In genomic region chr9:105216440-105217178, GRCh38 we compare ENCODE assay signal across 13 cellular contexts. TPM values are rescaled to one million over a fixed set of nuclear protein-coding genes. Genes with fewer than 3 reads are reported as not detected.
DNase-seq lines count a peak whose midpoint lies in the region; ATAC-seq, FAIRE-seq and TF ChIP-seq lines count a peak whose summit lies in the region.
"Had no signal": no experiment of that assay in that cellular context is flagged by ENCODE, and none has a peak within 500 bp of the region (broad histone marks: within the 10 kb centered on the region; RNA-seq: fewer than 3 reads in every experiment).

No MANE protein-coding gene starts in this region.

- FAIRE-seq in HepG2 (lab: Jason Lieb, UNC) = peak; percentile 26
- FAIRE-seq: frontal cortex had no signal

- peaks cover 4% of the 10 kb centered on the region for H3K27me3 Mint-ChIP-seq in brain
- H3K27me3 Mint-ChIP-seq: activated naive CD4-positive, alpha-beta T cell treated with anti-CD3 and anti-CD28 coated beads, Interleukin-2, amount 50 U/mL, for 24 hours had no signal

- no peak for TF ChIP-seq CTCF in heart left ventricle (IDR thresholded peaks at IDR 0.05)
- no peak for TF ChIP-seq CTCF in brain (conservative IDR thresholded peaks at IDR 0.05)
- TF ChIP-seq CTCF in HepG2 (CRISPR knock-in tag; IDR thresholded peaks at IDR 0.05) = no peak
- TF ChIP-seq CTCF in testis (IDR thresholded peaks at IDR 0.05) = no peak

- H3K4me3 ChIP-seq in heart left ventricle (no peak overlapping the region), HepG2 (replicated peaks in 1 of 3; ENCODE audit: insufficient read depth in 1 of 3, low read depth in 2 of 3, low read length in 3 of 3) (peak overlapping the region in 1 of 3 experiments; percentile 41; a peak in 2 of 6 replicates), testis (no peak overlapping the region)
- H3K4me3 ChIP-seq: uterus had no signal

- H2AFZ ChIP-seq in HepG2 (ENCODE audit: low read length) = peak overlapping the region; percentile 69

- WGBS in heart left ventricle, 4 donors = 28 to 41% (median 38%) methylated on average over 4 of the region's 4 CpGs
- 3% methylated on average over 4 of the region's 4 CpGs for WGBS in HepG2 (ENCODE audit: low lambda C conversion rate)
- 45 to 48% methylated on average over 4 of the region's 4 CpGs for WGBS in testis, 2 donors

- TF ChIP-seq EP300 in HepG2 (IDR thresholded peaks at IDR 0.05; ENCODE audit: low read depth in 2 of 2, low read length in 2 of 2) = no peak
- no peak for TF ChIP-seq EP300 in HepG2 (CRISPR knock-in tag; IDR thresholded peaks at IDR 0.05; ENCODE audit: borderline replicate concordance)

- TF ChIP-seq POLR2A in heart left ventricle (IDR thresholded peaks at IDR 0.05) = no peak
- no peak for TF ChIP-seq POLR2A in HepG2 (IDR thresholded peaks at IDR 0.05; ENCODE audit: insufficient read depth in 1 of 2, low read depth in 2 of 2, low read length in 2 of 2)
- no peak for TF ChIP-seq POLR2A in testis (IDR thresholded peaks at IDR 0.05)

- no peaks in the 10 kb centered on the region for H3K9me3 ChIP-seq in heart left ventricle
- no peaks in the 10 kb centered on the region for H3K9me3 ChIP-seq in HepG2 (ENCODE audit: low read length)
- H3K9me3 ChIP-seq in testis = no peaks in the 10 kb centered on the region
- H3K9me3 ChIP-seq: uterus had no signal

- peaks cover 12% of the 10 kb centered on the region for H3K4me1 Mint-ChIP-seq in brain
- H3K4me1 Mint-ChIP-seq: activated naive CD4-positive, alpha-beta T cell treated with anti-CD3 and anti-CD28 coated beads, Interleukin-2, amount 50 U/mL, for 24 hours had no signal

- BruUV-seq in HepG2 (replicated peaks; lab: Mats Ljungman, UMichigan) = no TSS peak

- intact Hi-C loops in heart left ventricle (cut with DNase I) = no loop called here
- intact Hi-C loops in Right ventricle myocardium inferior (cut with DNase I) = no loop called here
- intact Hi-C loops in HepG2 (cut with micrococcal nuclease; ENCODE audit: unreplicated experiment) = no loop called here
- intact Hi-C loops in testis (cut with DNase I; ENCODE audit: low total_unique reads) = no loop called here

- no peaks in the 10 kb centered on the region for H3K27me3 ChIP-seq in heart left ventricle
- no peaks in the 10 kb centered on the region for H3K27me3 ChIP-seq in HepG2 (ENCODE audit: control insufficient read depth in 1 of 2, insufficient read depth in 2 of 2, low read length in 2 of 2)
- no peaks in the 10 kb centered on the region for H3K27me3 ChIP-seq in testis
- H3K27me3 ChIP-seq: uterus had no signal

- peak overlapping the region in 1 of 12 donors; percentile 67 for H3K27ac ChIP-seq in heart left ventricle
- H3K27ac ChIP-seq in HepG2 (ENCODE audit: extremely low read length, insufficient read depth, low read length) = no peak overlapping the region
- no peak overlapping the region for H3K27ac ChIP-seq in testis
- H3K27ac ChIP-seq: HL-60, uterus had no signal

- no peaks in the 10 kb centered on the region for H3K36me3 Mint-ChIP-seq in brain
- H3K36me3 Mint-ChIP-seq: activated naive CD4-positive, alpha-beta T cell treated with anti-CD3 and anti-CD28 coated beads, Interleukin-2, amount 50 U/mL, for 24 hours had no signal

- H3K27ac Mint-ChIP-seq in brain = peak overlapping the region in 3 of 5 experiments; percentile 0 to 32 (median 32)
- H3K27ac Mint-ChIP-seq: activated naive CD4-positive, alpha-beta T cell treated with anti-CD3 and anti-CD28 coated beads, Interleukin-2, amount 50 U/mL, for 24 hours had no signal

- CTCF ChIA-PET in HepG2 (lab: Yijun Ruan, JAX; ENCODE audit: low intra/inter-chr PET ratio, low total read pairs) = no interaction called here

- H4K20me1 ChIP-seq in HepG2 (ENCODE audit: insufficient read depth, low read length) = no peaks in the 10 kb centered on the region

- ATAC-seq in heart left ventricle (peak; percentile 51 to 76 (median 64)), Right ventricle myocardium inferior (no peak), HepG2 (peak; percentile 84), GM19324 (IDR thresholded peaks at IDR 0.05; ENCODE audit: low FRiP score, unreplicated experiment) (no peak)

- DNase-seq in heart left ventricle (peak in 4 of 5 donors; percentile 23 to 34 (median 28)), Right ventricle myocardium inferior (ENCODE audit: missing footprints) (no peak), HepG2 (ENCODE audit: low spot score) (peak; percentile 40), testis (peak; percentile 58), HPDE6-E6E7 (ENCODE audit: extremely low spot score) (no peak)
- DNase-seq in activated CD4-positive, alpha-beta T cell treated with anti-CD3 and anti-CD28 coated beads for 48 hours = no peak
- DNase-seq: uterus had no signal

- in situ Hi-C loops in HepG2 (cut with HindIII; ENCODE audit: extremely low pct_ligation_motif_present, low pct_unique_long_range_greater_than_20kb) = no loop called here

- H3K4me2 ChIP-seq in HepG2 (ENCODE audit: low read depth, low read length) = peak overlapping the region; percentile 69

- H3K36me3 ChIP-seq in heart left ventricle (no peaks in the 10 kb centered on the region), HepG2 (replicated peaks in 1 of 2; ENCODE audit: control insufficient read depth in 1 of 2, insufficient read depth in 2 of 2, low read length in 2 of 2) (no peaks in the 10 kb centered on the region), testis (ENCODE audit: low read depth, missing control alignments) (no peaks in the 10 kb centered on the region)
- H3K36me3 ChIP-seq: uterus had no signal

- H3K4me3 Mint-ChIP-seq in brain = no peak overlapping the region
- H3K4me3 Mint-ChIP-seq: activated naive CD4-positive, alpha-beta T cell treated with anti-CD3 and anti-CD28 coated beads, Interleukin-2, amount 50 U/mL, for 24 hours; neural crest cell had no signal

- no peak overlapping the region for H3K9ac ChIP-seq in HepG2 (ENCODE audit: insufficient read depth, low read depth, low read length)

- no peak for TF ChIP-seq RAD21 in HepG2 (CRISPR knock-in tag; IDR thresholded peaks at IDR 0.05)

- H3K79me2 ChIP-seq in HepG2 (ENCODE audit: insufficient read depth, low read length) = no peaks in the 10 kb centered on the region

- H3K4me1 ChIP-seq in heart left ventricle (peaks cover 0 to 12% (median 0%) of the 10 kb centered on the region in 12 donors), HepG2 (ENCODE audit: insufficient read depth, low read length) (peaks cover 19% of the 10 kb centered on the region), testis (no peaks in the 10 kb centered on the region)
- H3K4me1 ChIP-seq: uterus had no signal

- POLR2A ChIA-PET in HepG2 (lab: Yijun Ruan, JAX) = no interaction called here

- H3K9me3 Mint-ChIP-seq in brain = peaks cover 0 to 5% (median 2%) of the 10 kb centered on the region in 5 experiments
- H3K9me3 Mint-ChIP-seq: activated naive CD4-positive, alpha-beta T cell treated with anti-CD3 and anti-CD28 coated beads, Interleukin-2, amount 50 U/mL, for 24 hours; neural crest cell had no signal

TF ChIP-seq in HepG2, 621 proteins besides CTCF, POLR2A, EP300 and RAD21 (continues in another document):
- no peak for TF ChIP-seq KDM2A (CRISPR knock-in tag; IDR thresholded peaks at IDR 0.05; ENCODE audit: borderline replicate concordance, low read depth)
- no peak for TF ChIP-seq ZFP36 (IDR thresholded peaks at IDR 0.05; ENCODE audit: borderline replicate concordance, low read depth, low read length, partially characterized antibody)
- no peak for TF ChIP-seq ZNF441 (CRISPR knock-in tag; IDR thresholded peaks at IDR 0.05; ENCODE audit: borderline replicate concordance)

RNA-seq across cellular contexts. Expression of gene SLC44A1, which starts 27.8 kb away (rescaled TPM):
- total RNA-seq in heart left ventricle = 10 to 100 TPM; 14.6 to 29.4 (median 21.3) TPM
- polyA plus RNA-seq in heart left ventricle = 10 to 100 TPM in 1 of 2 donors, 1 to 10 TPM in 1; 5.1 to 21.5 TPM
- 16.8 TPM for total RNA-seq in Right ventricle myocardium inferior
- 92.3 TPM for polyA plus RNA-seq in brain (ENCODE audit: insufficient read depth, low read depth, low replicate concordance)
- total RNA-seq in HepG2 (2016; rRNA removed; fragmentation: Illumina TruSeq; extraction: Trizol) = 30.4 and 40.8 TPM in 2 replicates
- 12.0 and 12.2 TPM in 2 replicates for total RNA-seq in HepG2 (2016; cell fraction: cytosol; rRNA removed; fragmentation: Illumina TruSeq; extraction: Trizol; ENCODE audit: low read depth)
- total RNA-seq in HepG2 (2016; cell fraction: insoluble cytoplasmic fraction; rRNA removed; fragmentation: Illumina TruSeq; extraction: Trizol) = 31.5 and 39.4 TPM in 2 replicates
- 34.7 and 38.3 TPM in 2 replicates for total RNA-seq in HepG2 (2016; cell fraction: membrane; rRNA removed; fragmentation: Illumina TruSeq; extraction: Trizol)
- 31.6 and 40.2 TPM in 2 replicates for total RNA-seq in HepG2 (2016; cell fraction: nucleus; rRNA removed; fragmentation: Illumina TruSeq; extraction: Trizol)
- 21.1 and 21.4 TPM in 2 replicates for polyA plus RNA-seq in HepG2 (2011; rRNA removed)
- polyA plus RNA-seq in HepG2 (2011; cell fraction: cytosol; rRNA removed) = 15.7 and 26.2 TPM in 2 replicates
- 7.9 and 11.1 TPM in 2 replicates for polyA plus RNA-seq in HepG2 (2011; cell fraction: nucleus; rRNA removed)
- polyA plus RNA-seq in HepG2 (2012) = 38.1 and 40.7 TPM in 2 replicates
- polyA plus RNA-seq in HepG2 (2016; cell fraction: cytosol; fragmentation: Illumina TruSeq; extraction: Trizol; ENCODE audit: low read depth) = 5.0 and 7.1 TPM in 2 replicates
- polyA plus RNA-seq in HepG2 (2016; cell fraction: insoluble cytoplasmic fraction; fragmentation: Illumina TruSeq; extraction: Trizol; ENCODE audit: low read depth) = 20.0 and 22.2 TPM in 2 replicates
- 13.9 and 16.2 TPM in 2 replicates for polyA plus RNA-seq in HepG2 (2016; cell fraction: membrane; fragmentation: Illumina TruSeq; extraction: Trizol; ENCODE audit: low read depth)
- 26.5 and 26.7 TPM in 2 replicates for polyA plus RNA-seq in HepG2 (2016; cell fraction: nucleus; fragmentation: Illumina TruSeq; extraction: Trizol; ENCODE audit: insufficient read depth, low read depth)
- 69.1 and 73.0 TPM in 2 replicates for polyA minus RNA-seq in HepG2 (2011; rRNA and poly(A)+ RNA removed; ENCODE audit: low replicate concordance)
- 23.7 and 37.4 TPM in 2 replicates for polyA minus RNA-seq in HepG2 (2011; cell fraction: cytosol; rRNA and poly(A)+ RNA removed)
- polyA minus RNA-seq in HepG2 (2011; cell fraction: nucleus; rRNA and poly(A)+ RNA removed) = 30.1 and 37.0 TPM in 2 replicates
- total RNA-seq in testis = 10 to 100 TPM in 1 of 2 donors, 1 to 10 TPM in 1; 8.9 to 16.7 TPM
- polyA plus RNA-seq in testis (ENCODE audit: insufficient read depth, low read depth, low replicate concordance) = 11.1 TPM

Comparison
In these comparisons a context has a peak if more than half of its experiments do, and no peak if none do; other contexts are left out.
1. ATAC-seq: peak in heart left ventricle (4 of 4) and HepG2 (single experiment); none in Right ventricle myocardium inferior (single experiment) and GM19324 (single experiment).
2. DNase-seq: peak in heart left ventricle (4 of 5), HepG2 (single experiment) and testis (single experiment); none in Right ventricle myocardium inferior (single experiment), HPDE6-E6E7 (single experiment) and activated CD4-positive, alpha-beta T cell treated with anti-CD3 and anti-CD28 coated beads for 48 hours (single experiment).